Comparison of ENCODE assay signal across 15 cellular contexts in the genomic region with DNA sequence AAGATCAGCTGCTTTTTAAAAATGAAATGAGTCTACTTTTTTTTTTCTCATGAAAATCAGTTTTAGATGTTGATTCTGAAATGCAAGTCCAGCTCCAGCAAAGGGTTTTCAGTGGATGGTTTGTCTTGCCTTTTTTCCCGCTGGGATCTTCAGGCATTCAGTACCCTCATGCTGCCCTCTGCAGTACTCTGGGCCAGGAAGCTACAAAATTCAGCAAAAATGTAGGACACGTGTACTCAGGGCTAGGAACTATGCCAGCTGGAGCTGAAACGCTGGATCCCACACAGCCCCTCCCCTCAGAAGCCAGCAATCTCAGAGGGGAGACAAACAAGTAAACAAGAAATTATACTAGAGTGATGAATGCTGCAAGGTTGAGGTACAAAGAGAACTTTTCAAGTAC.
DNase-seq lines count a peak whose midpoint lies in the region; ATAC-seq, FAIRE-seq and TF ChIP-seq lines count a peak whose summit lies in the region.
"Had no signal": no experiment of that assay in that cellular context is flagged by ENCODE, and none has a peak within 500 bp of the region (broad histone marks: within the 10 kb centered on the region; RNA-seq: fewer than 3 reads in every experiment).

No MANE protein-coding gene starts in this region.

- H3K4me2 ChIP-seq in HCT116 (ENCODE audit: low read length), result no peak overlapping the region
- no peak overlapping the region for H3K4me2 ChIP-seq in astrocyte (ENCODE audit: low read length)

- RAD21 ChIA-PET in HCT116 (lab: Charles Lee; ENCODE audit: low non-redundant PET in 1 of 2, low total read pairs in 2 of 2, uncharacterized antibody in 2 of 2, unreplicated experiment in 2 of 2), result interaction anchor here in 1 of 2 experiments (0.7 kb wide), 1 partner anchor 165 kb away, joined by 3 read pairs; no protein-coding TSS in a partner anchor

- H3K4me1 ChIP-seq in HCT116 (ENCODE audit: control insufficient read depth in 1 of 2, insufficient read depth in 2 of 2, low read length in 2 of 2) (no peaks in the 10 kb centered on the region), astrocyte (ENCODE audit: insufficient read depth, low read length) (no peaks in the 10 kb centered on the region)

- H3K9ac ChIP-seq in HCT116 (ENCODE audit: low read length), result no peak overlapping the region
- H3K9ac ChIP-seq in astrocyte (ENCODE audit: low read length), result no peak overlapping the region

- H3K27me3 ChIP-seq in HCT116 (ENCODE audit: insufficient read depth, low read length), result peaks cover 10% of the 10 kb centered on the region; the same call in 1 of the 2 replicates
- H3K27me3 ChIP-seq in astrocyte (ENCODE audit: insufficient read depth, low read length), result no peaks in the 10 kb centered on the region

- H3K4me1 Mint-ChIP-seq in astrocyte (ENCODE audit: low read depth, unreplicated experiment), result peaks cover 5% of the 10 kb centered on the region
- H3K4me1 Mint-ChIP-seq: activated naive CD4-positive, alpha-beta T cell treated with anti-CD3 and anti-CD28 coated beads, Interleukin-2, amount 50 U/mL, for 24 hours; CD14-positive monocyte had no signal

- no peaks in the 10 kb centered on the region for H3K9me2 ChIP-seq in HCT116 (ENCODE audit: insufficient read depth)

- POLR2A ChIA-PET in AG04449 (lab: Yijun Ruan, JAX) (interaction anchor here (1.1 kb wide), 1 partner anchor 17 kb away, joined by 3 read pairs; no protein-coding TSS in a partner anchor), HCT116 (lab: Charles Lee) (no interaction called here)

- H3K36me3 Mint-ChIP-seq in astrocyte (ENCODE audit: low read depth, unreplicated experiment), result no peaks in the 10 kb centered on the region
- H3K36me3 Mint-ChIP-seq: activated naive CD4-positive, alpha-beta T cell treated with anti-CD3 and anti-CD28 coated beads, Interleukin-2, amount 50 U/mL, for 24 hours; CD14-positive monocyte; natural killer cell treated with Interleukin-12 subunit alpha and Interleukin-12 subunit beta and Interleukin-15 and Interleukin-18, amount 100 ng/mL, for 72 hours had no signal

- peak; percentile 14; the same call in 1 of the 2 replicates for TF ChIP-seq RAD21 in HCT116 (IDR thresholded peaks at IDR 0.05; ENCODE audit: low read depth)

- DNase-seq in AG04449 (ENCODE audit: low read depth, low spot score), result no peak
- DNase-seq in HCT116 (ENCODE audit: low read depth, low spot score), result no peak
- peak; percentile 23 for DNase-seq in astrocyte (ENCODE audit: low read depth)
- peak; percentile 34 for DNase-seq in left kidney (ENCODE audit: low read depth, low spot score)
- DNase-seq in GM10266 (ENCODE audit: extremely low spot score), result no peak
- no peak for DNase-seq in activated CD4-positive, alpha-beta T cell treated with anti-CD3 and anti-CD28 coated beads, Interleukin-2, amount 50 U/mL, for 4 hours
- DNase-seq: activated CD4-positive, alpha-beta T cell treated with anti-CD3 and anti-CD28 coated beads, Interleukin-2, amount 50 U/mL, for 48 hours; NCI-H510A treated with DMSO at 0.1 percent for 48 hours; stimulated activated naive CD4-positive, alpha-beta T cell had no signal

- H3K27me3 Mint-ChIP-seq in astrocyte (ENCODE audit: low read depth, unreplicated experiment), result peaks cover 4% of the 10 kb centered on the region

- ATAC-seq in HCT116, result no peak
- no peak for ATAC-seq in HG02840 (IDR thresholded peaks at IDR 0.05; ENCODE audit: low FRiP score, unreplicated experiment)
- no peak for ATAC-seq in GM21619 (IDR thresholded peaks at IDR 0.05; ENCODE audit: unreplicated experiment)
- ATAC-seq: natural killer cell treated with Interleukin-12 subunit alpha and Interleukin-12 subunit beta and Interleukin-15 and Interleukin-18, amount 100 ng/mL, for 72 hours had no signal

- H3K9me3 ChIP-seq in HCT116 (ENCODE audit: control insufficient read depth in 1 of 2, insufficient read depth in 1 of 2, low read depth in 1 of 2, low read length in 2 of 2) (no peaks in the 10 kb centered on the region), astrocyte (ENCODE audit: insufficient read depth, low read depth, low read length) (no peaks in the 10 kb centered on the region)

- no peak for TF ChIP-seq POLR2A in HCT116 (IDR thresholded peaks at IDR 0.05; ENCODE audit: borderline replicate concordance, extremely low read depth, insufficient read depth, insufficient read length)

- no TSS peak for BruUV-seq in HCT116 (replicated peaks; lab: Mats Ljungman, UMichigan)

- peaks cover 2% of the 10 kb centered on the region for H3K9me3 Mint-ChIP-seq in astrocyte (ENCODE audit: unreplicated experiment)
- H3K9me3 Mint-ChIP-seq: activated naive CD4-positive, alpha-beta T cell treated with anti-CD3 and anti-CD28 coated beads, Interleukin-2, amount 50 U/mL, for 24 hours had no signal

- H3K4me3 ChIP-seq in AG04449 (ENCODE audit: low read depth, low read length), result no peak overlapping the region
- no peak overlapping the region for H3K4me3 ChIP-seq in HCT116 (replicated peaks in 1 of 2; ENCODE audit: low read depth in 1 of 2, low read length in 2 of 2)
- no peak overlapping the region for H3K4me3 ChIP-seq in astrocyte (ENCODE audit: insufficient read depth, low read depth, low read length)

- H3K27ac ChIP-seq in HCT116 (ENCODE audit: low read depth, low read length) (no peak overlapping the region), astrocyte (ENCODE audit: low read depth, low read length) (no peak overlapping the region)

- no peak overlapping the region for H3K27ac Mint-ChIP-seq in astrocyte (ENCODE audit: unreplicated experiment)
- H3K27ac Mint-ChIP-seq: activated naive CD4-positive, alpha-beta T cell treated with anti-CD3 and anti-CD28 coated beads, Interleukin-2, amount 50 U/mL, for 24 hours; CD14-positive monocyte; natural killer cell treated with Interleukin-12 subunit alpha and Interleukin-12 subunit beta and Interleukin-15 and Interleukin-18, amount 100 ng/mL, for 72 hours had no signal

- no peaks in the 10 kb centered on the region for H3K79me2 ChIP-seq in HCT116 (ENCODE audit: insufficient read depth, low read length)
- no peaks in the 10 kb centered on the region for H3K79me2 ChIP-seq in astrocyte (ENCODE audit: insufficient read depth, low read length)

- H2AFZ ChIP-seq in HCT116 (ENCODE audit: low read depth, low read length, poor library complexity, severe bottlenecking), result no peak overlapping the region
- no peak overlapping the region for H2AFZ ChIP-seq in astrocyte (ENCODE audit: low read depth, low read length)

- intact Hi-C loops in HCT116 (cut with micrococcal nuclease), result no loop called here

- no peaks in the 10 kb centered on the region for H3K36me3 ChIP-seq in HCT116 (ENCODE audit: control insufficient read depth in 1 of 2, insufficient read depth in 2 of 2, low read length in 2 of 2)
- no peaks in the 10 kb centered on the region for H3K36me3 ChIP-seq in astrocyte (ENCODE audit: insufficient read depth, low read length)

- CTCF ChIA-PET in AG04449 (lab: Yijun Ruan, JAX) (interaction anchor here (0.9 to 1.6 kb wide), 5 partner anchors 10 to 473 kb away, joined by 3 to 17 read pairs (median 3); a partner anchor contains a TSS), HCT116 (lab: Charles Lee) (no interaction called here)

- FAIRE-seq in astrocyte (lab: Jason Lieb, UNC), result no peak
- FAIRE-seq: H1 had no signal

- H3K4me3 Mint-ChIP-seq in astrocyte (ENCODE audit: unreplicated experiment), result no peak overlapping the region
- H3K4me3 Mint-ChIP-seq: activated naive CD4-positive, alpha-beta T cell treated with anti-CD3 and anti-CD28 coated beads, Interleukin-2, amount 50 U/mL, for 24 hours; CD14-positive monocyte; natural killer cell treated with Interleukin-12 subunit alpha and Interleukin-12 subunit beta and Interleukin-15 and Interleukin-18, amount 100 ng/mL, for 72 hours had no signal

- TF ChIP-seq CTCF in AG04449 (IDR thresholded peaks at IDR 0.05; ENCODE audit: insufficient read depth, low read length, missing control alignments) (peak; percentile 38), HCT116 (IDR thresholded peaks at IDR 0.05 in 2 of 3, conservative IDR thresholded peaks at IDR 0.05 in 1 of 3; ENCODE audit: borderline replicate concordance in 1 of 3, insufficient read depth in 1 of 3, low read depth in 2 of 3, low read length in 2 of 3) (no peak), astrocyte (IDR thresholded peaks at IDR 0.05; ENCODE audit: insufficient read depth, low read depth, low read length) (no peak), GM10266 (IDR thresholded peaks at IDR 0.05; ENCODE audit: control insufficient read depth, insufficient read depth, low read depth, missing control alignments) (no peak)

- H4K20me1 ChIP-seq in HCT116 (ENCODE audit: insufficient read depth), result no peaks in the 10 kb centered on the region
- no peaks in the 10 kb centered on the region for H4K20me1 ChIP-seq in astrocyte (ENCODE audit: insufficient read depth, low read length)

TF ChIP-seq in HCT116, 20 proteins besides CTCF, POLR2A, EP300 and RAD21 (continues in another document):
- no peak for TF ChIP-seq CBX3 (IDR thresholded peaks at IDR 0.05; ENCODE audit: low read depth)
- no peak for TF ChIP-seq SRF (IDR thresholded peaks at IDR 0.05; ENCODE audit: low read depth)
- no peak for TF ChIP-seq EGR1 (IDR thresholded peaks at IDR 0.05; ENCODE audit: low read depth)
- TF ChIP-seq SP1 (IDR thresholded peaks at IDR 0.05; ENCODE audit: low read depth), result no peak
- TF ChIP-seq, protein P1, sequence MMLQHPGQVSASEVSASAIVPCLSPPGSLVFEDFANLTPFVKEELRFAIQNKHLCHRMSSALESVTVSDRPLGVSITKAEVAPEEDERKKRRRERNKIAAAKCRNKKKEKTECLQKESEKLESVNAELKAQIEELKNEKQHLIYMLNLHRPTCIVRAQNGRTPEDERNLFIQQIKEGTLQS (IDR thresholded peaks at IDR 0.05), result no peak
- no peak for TF ChIP-seq YY1 (IDR thresholded peaks at IDR 0.05; ENCODE audit: extremely low read depth, insufficient replicate concordance, low read depth, low read length)
- no peak for TF ChIP-seq EZH2 (IDR thresholded peaks at IDR 0.05)
- no peak for TF ChIP-seq EZH2phosphoT487 (IDR thresholded peaks at IDR 0.05; ENCODE audit: borderline replicate concordance)
- no peak for TF ChIP-seq CEBPB (IDR thresholded peaks at IDR 0.05; ENCODE audit: low read depth)
- TF ChIP-seq, protein P2, sequence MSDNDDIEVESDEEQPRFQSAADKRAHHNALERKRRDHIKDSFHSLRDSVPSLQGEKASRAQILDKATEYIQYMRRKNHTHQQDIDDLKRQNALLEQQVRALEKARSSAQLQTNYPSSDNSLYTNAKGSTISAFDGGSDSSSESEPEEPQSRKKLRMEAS (IDR thresholded peaks at IDR 0.05), result no peak
- TF ChIP-seq ZNF274 (IDR thresholded peaks at IDR 0.05; ENCODE audit: low read depth, low read length), result no peak

Comparison
In these comparisons a context has a peak if more than half of its experiments do, and no peak if none do; other contexts are left out.
1. DNase-seq: peak in astrocyte (single experiment) and left kidney (single experiment); none in AG04449 (single experiment), HCT116 (single experiment), GM10266 (single experiment) and activated CD4-positive, alpha-beta T cell treated with anti-CD3 and anti-CD28 coated beads, Interleukin-2, amount 50 U/mL, for 4 hours (0 of 2).